In genomic region chr15:64895285-64896065, GRCh38 we compare ENCODE assay signal across 1 cellular context.
A peak's percentile ranks its signal among the peaks of the same experiment; 100 is the strongest.
TF ChIP-seq lines count a peak whose summit lies in the region.

No MANE protein-coding gene starts in this region.

TF ChIP-seq in GM12878, 131 proteins besides CTCF, POLR2A, EP300 and RAD21 (continues in another document):
- no peak for TF ChIP-seq ASH2L (IDR thresholded peaks at IDR 0.05; ENCODE audit: borderline replicate concordance, low read depth)
- no peak for TF ChIP-seq SIX5 (IDR thresholded peaks at IDR 0.05; ENCODE audit: low read depth, low read length, severe bottlenecking)
- no peak for TF ChIP-seq E2F8 (IDR thresholded peaks at IDR 0.05; ENCODE audit: low read depth, partially characterized antibody)
- TF ChIP-seq REST (IDR thresholded peaks at IDR 0.05; ENCODE audit: low read depth, low read length) = no peak
- TF ChIP-seq BMI1 (IDR thresholded peaks at IDR 0.05; ENCODE audit: borderline replicate concordance) = no peak
- 0 out of 2 replicates have a peak, but pooled peaks have one; percentile 31 for TF ChIP-seq CHD2 (IDR thresholded peaks at IDR 0.05; ENCODE audit: borderline replicate concordance, low read depth, low read length)
- 0 out of 2 replicates have a peak, but pooled peaks have one; percentile 42 for TF ChIP-seq POLR2AphosphoS5 (IDR thresholded peaks at IDR 0.05; ENCODE audit: low read length)
- TF ChIP-seq SKIL (IDR thresholded peaks at IDR 0.05; ENCODE audit: low read depth, poor library complexity, severe bottlenecking) = peak; percentile 34
- no peak for TF ChIP-seq TARDBP (IDR thresholded peaks at IDR 0.05; ENCODE audit: borderline replicate concordance)
- no peak for TF ChIP-seq RUNX3 (IDR thresholded peaks at IDR 0.05; ENCODE audit: low read length)
- peak; percentile 19; the same call in 1 of the 2 replicates for TF ChIP-seq ZBTB40 (IDR thresholded peaks at IDR 0.05; ENCODE audit: borderline replicate concordance)
- TF ChIP-seq SIN3A (IDR thresholded peaks at IDR 0.05; ENCODE audit: low read depth, low read length) = 0 out of 2 replicates have a peak, but pooled peaks have one; percentile 7
- TF ChIP-seq GABPA (IDR thresholded peaks at IDR 0.05; ENCODE audit: low read depth) = no peak
- no peak for TF ChIP-seq HSF1 (IDR thresholded peaks at IDR 0.05; ENCODE audit: low read depth, low read length)
- no peak for TF ChIP-seq NRF1 (conservative IDR thresholded peaks at IDR 0.05; ENCODE audit: low read depth, low read length)
- TF ChIP-seq STAT3 (IDR thresholded peaks at IDR 0.05; ENCODE audit: low read depth, low read length) = no peak
- no peak for TF ChIP-seq CEBPZ (IDR thresholded peaks at IDR 0.05; ENCODE audit: low read depth, low read length)
- TF ChIP-seq CREM (IDR thresholded peaks at IDR 0.05; ENCODE audit: low read depth) = no peak; the same call in 1 of the 2 replicates
- no peak for TF ChIP-seq BCL3 (IDR thresholded peaks at IDR 0.05; ENCODE audit: borderline replicate concordance, insufficient read depth, low read depth, low read length, poor library complexity, severe bottlenecking)
- TF ChIP-seq SMC3 (IDR thresholded peaks at IDR 0.05; ENCODE audit: borderline replicate concordance, low read length) = peak; percentile 30; the same call in 1 of the 2 replicates
- TF ChIP-seq MAX (IDR thresholded peaks at IDR 0.05; ENCODE audit: low read depth, low read length) = 0 out of 2 replicates have a peak, but pooled peaks have one; percentile 45
- TF ChIP-seq BHLHE40 (IDR thresholded peaks at IDR 0.05; ENCODE audit: borderline replicate concordance in 1 of 2, low read depth in 2 of 2, low read length in 1 of 2) = 0 out of 4 replicates have a peak, but pooled peaks of 1 of the 2 experiments have one; percentile 32
- no peak for TF ChIP-seq JUND (IDR thresholded peaks at IDR 0.05; ENCODE audit: low read depth, low read length)
- TF ChIP-seq USF2 (IDR thresholded peaks at IDR 0.05; ENCODE audit: borderline replicate concordance, low read depth, low read length) = no peak
- TF ChIP-seq CHD1 (IDR thresholded peaks at IDR 0.05; ENCODE audit: low read depth, low read length) = no peak; the same call in 1 of the 2 replicates
- no peak for TF ChIP-seq FOXK2 (IDR thresholded peaks at IDR 0.05)
- TF ChIP-seq CREB1 (IDR thresholded peaks at IDR 0.05; ENCODE audit: low read depth) = no peak
- TF ChIP-seq RELB (IDR thresholded peaks at IDR 0.05; ENCODE audit: low read depth) = peak; percentile 55; the same call in 1 of the 2 replicates
- TF ChIP-seq ATF3 (IDR thresholded peaks at IDR 0.05; ENCODE audit: borderline replicate concordance, extremely low read depth, low read depth, low read length) = no peak
- TF ChIP-seq ETV6 (conservative IDR thresholded peaks at IDR 0.05 in 1 of 2, IDR thresholded peaks at IDR 0.05 in 1 of 2; ENCODE audit: borderline replicate concordance in 1 of 2, low read depth in 1 of 2) = peak in 1 of 2 experiments; percentile 48; a peak in 1 of 4 replicates
